ENCODE assay signal across 1 cellular context in genomic region chr22:29606320-29606719, GRCh38.
TF ChIP-seq lines count a peak whose summit lies in the region.

No MANE protein-coding gene starts in this region.

TF ChIP-seq in endothelial cell of umbilical vein, 7 proteins besides CTCF, POLR2A, EP300 and RAD21:
- TF ChIP-seq FOS (IDR thresholded peaks at IDR 0.05; ENCODE audit: borderline replicate concordance, insufficient read depth, low read length) (no peak), MYC (IDR thresholded peaks at IDR 0.05; ENCODE audit: low read depth, low read length) (no peak), GATA2 (IDR thresholded peaks at IDR 0.05; ENCODE audit: insufficient read depth, insufficient read length, low read depth, low read length) (no peak), MAX (IDR thresholded peaks at IDR 0.05; ENCODE audit: insufficient read depth, insufficient read length) (no peak), JUN (IDR thresholded peaks at IDR 0.05; ENCODE audit: borderline replicate concordance, insufficient read depth, insufficient read length, low read depth) (no peak), POLR2AphosphoS5 (IDR thresholded peaks at IDR 0.05; ENCODE audit: insufficient read depth, low read depth, low read length) (no peak), EZH2 (IDR thresholded peaks at IDR 0.05; ENCODE audit: borderline replicate concordance, low read depth, low read length, severe bottlenecking) (no peak)
TF ChIP-seq in endothelial cell of umbilical vein: peak in this region for 0.
